8 cellular contexts compared by ENCODE assay signal in genomic region chr1:31954607-31955283, GRCh38. TPM values are rescaled to one million over a fixed set of nuclear protein-coding genes. Genes with fewer than 3 reads are reported as not detected.
DNase-seq lines count a peak whose midpoint lies in the region; ATAC-seq, FAIRE-seq and TF ChIP-seq lines count a peak whose summit lies in the region.

No MANE protein-coding gene starts in this region.

- H3K4me2 ChIP-seq in mesendoderm (ENCODE audit: low read length), result no peak overlapping the region

- H4K8ac ChIP-seq in mesendoderm (ENCODE audit: low read depth, low read length), result no peak overlapping the region

- intact Hi-C loops in transverse colon (cut with DNase I; ENCODE audit: low total_unique reads), result no loop called here

- peak overlapping the region; percentile 59 for H3K9ac ChIP-seq in mesendoderm (ENCODE audit: low read length)

- FAIRE-seq in GM19239 (lab: Jason Lieb, UNC), result peak; percentile 80

- H3K18ac ChIP-seq in mesendoderm (ENCODE audit: low read length), result peak overlapping the region; percentile 25

- H2BK120ac ChIP-seq in mesendoderm (ENCODE audit: low read depth, low read length), result peak overlapping the region; percentile 83

- H3K27me3 ChIP-seq in mesendoderm (ENCODE audit: insufficient read depth, low read length, poor library complexity), result no peaks in the 10 kb centered on the region
- H3K27me3 ChIP-seq in transverse colon, result no peaks in the 10 kb centered on the region

- no peak for TF ChIP-seq POLR2A in transverse colon (IDR thresholded peaks at IDR 0.05)

- no peak overlapping the region for H2BK15ac ChIP-seq in mesendoderm (replicated peaks; ENCODE audit: low read depth)

- DNase-seq in GM19239 (ENCODE audit: insufficient read length, low spot score) (no peak), RKO (ENCODE audit: low spot score) (peak; percentile 36), ecto neural progenitor cell (ENCODE audit: low spot score) (peak; percentile 50), mesendoderm (peak; percentile 97), transverse colon (peak; percentile 82)
- no peak for DNase-seq in stimulated activated CD4-positive, alpha-beta T cell treated with anti-CD3 and anti-CD28 coated beads, Interleukin-2, amount 100 ng/mL, for 48 hours

- TF ChIP-seq EP300 in transverse colon (IDR thresholded peaks at IDR 0.05; ENCODE audit: low read depth), result no peak

- peak overlapping the region; percentile 77 for H3K4ac ChIP-seq in mesendoderm (ENCODE audit: low read depth, low read length)

- peak overlapping the region; percentile 85 for H3K56ac ChIP-seq in mesendoderm (ENCODE audit: low read length)

- H3K27ac ChIP-seq in mesendoderm (ENCODE audit: low read depth, low read length), result peak overlapping the region; percentile 61
- H3K27ac ChIP-seq in transverse colon, result peak overlapping the region; percentile 72 to 90 (median 86)

- TF ChIP-seq CTCF in transverse colon (IDR thresholded peaks at IDR 0.05), result no peak

- no CpG with 5 or more reads among the region's 6 CpGs for WGBS in mesendoderm (ENCODE audit: extremely low coverage, insufficient coverage, low lambda C conversion rate)
- WGBS in transverse colon (ENCODE audit: low coverage in 1 of 2), 2 donors, result 28% methylated on average over 6 of the region's 6 CpGs; no CpG with 5 or more reads in 1 of the 2 donors

- H3K4me3 ChIP-seq in mesendoderm (ENCODE audit: low read length) (no peak overlapping the region), transverse colon (no peak overlapping the region)

- no peak overlapping the region for H4K5ac ChIP-seq in mesendoderm (ENCODE audit: low read length)

- H3K36me3 ChIP-seq in mesendoderm (ENCODE audit: control insufficient read depth, insufficient read depth, low read length) (no peaks in the 10 kb centered on the region), transverse colon (no peaks in the 10 kb centered on the region)

- H3K79me1 ChIP-seq in mesendoderm (ENCODE audit: low read length), result no peaks in the 10 kb centered on the region

- H2AK5ac ChIP-seq in mesendoderm (ENCODE audit: low read length), result peak overlapping the region; percentile 28

- H3K9me3 ChIP-seq in transverse colon, result no peaks in the 10 kb centered on the region

- in situ Hi-C loops in transverse colon (cut with MboI; ENCODE audit: low pct_ligation_motif_present in 1 of 4, low pct_unique_long_range_greater_than_20kb in 1 of 4, low sequenced_read_pairs in 3 of 4), result loop anchor here in 2 of 4 donors (10.0 to 25.0 kb wide), 2 partner anchors 140 to 292 kb away; partner anchors contain the start of gene SPOCD1 (in 1 of the 2)

- no peaks in the 10 kb centered on the region for H3K79me2 ChIP-seq in mesendoderm (ENCODE audit: control insufficient read depth, insufficient read depth, low read length)

- peak overlapping the region; percentile 99 for H2BK5ac ChIP-seq in mesendoderm (ENCODE audit: low read length)

- peak overlapping the region; percentile 96 for H3K23ac ChIP-seq in mesendoderm (ENCODE audit: low read length)

- ATAC-seq in HG02970 (IDR thresholded peaks at IDR 0.05; ENCODE audit: low FRiP score, unreplicated experiment) (no peak), GM21786 (IDR thresholded peaks at IDR 0.05; ENCODE audit: unreplicated experiment) (no peak)

- peaks cover 14% of the 10 kb centered on the region for H3K4me1 ChIP-seq in mesendoderm (ENCODE audit: control insufficient read depth, low read depth, low read length)
- peaks cover 24 to 48% (median 26%) of the 10 kb centered on the region in 4 donors for H3K4me1 ChIP-seq in transverse colon

RNA-seq across cellular contexts. Expression of gene PTP4A2, which starts 16.6 kb away (rescaled TPM):
- 416 TPM for polyA plus RNA-seq in mesendoderm (2013, experiment 1 of 2)
- 418 TPM for polyA plus RNA-seq in mesendoderm (2013, experiment 2 of 2)
- total RNA-seq in transverse colon, result 100 to 1,000 TPM in 3 of 4 donors, 10 to 100 TPM in 1; 58.9 to 251 (median 195) TPM

RNA-seq across cellular contexts. Expression of gene KHDRBS1, which starts 58.9 kb away (rescaled TPM):
- 245 TPM for polyA plus RNA-seq in mesendoderm (2013, experiment 1 of 2)
- 252 TPM for polyA plus RNA-seq in mesendoderm (2013, experiment 2 of 2)
- 10 to 100 TPM; 49.3 to 83.4 (median 57.1) TPM for total RNA-seq in transverse colon

Comparison
In these comparisons a context has a peak if more than half of its experiments do, and no peak if none do; other contexts are left out.
1. DNase-seq: peak in RKO (single experiment), ecto neural progenitor cell (single experiment), mesendoderm (single experiment) and transverse colon (single experiment); none in GM19239 (single experiment) and stimulated activated CD4-positive, alpha-beta T cell treated with anti-CD3 and anti-CD28 coated beads, Interleukin-2, amount 100 ng/mL, for 48 hours (0 of 2).